ENCODE assay signal across 24 cellular contexts in genomic region chr9:124499214-124499613, GRCh38. TPM values are rescaled to one million over a fixed set of nuclear protein-coding genes. Genes with fewer than 3 reads are reported as not detected.
"Had no signal": no experiment of that assay in that cellular context is flagged by ENCODE, and none has a peak within 500 bp of the region (broad histone marks: within the 10 kb centered on the region; RNA-seq: fewer than 3 reads in every experiment).

No MANE protein-coding gene starts in this region.

- DNase-seq: esophagus squamous epithelium; foreskin fibroblast; islet precursor cell; mammary epithelial cell; naive thymus-derived CD4-positive, alpha-beta T cell; nephron progenitor cell; retina; stimulated activated CD4-positive, alpha-beta T cell treated with anti-CD3 and anti-CD28 coated beads, Interleukin-2, amount 100 ng/mL, for 24 hours; stimulated activated CD4-positive, alpha-beta T cell treated with anti-CD3 and anti-CD28 coated beads, Interleukin-4, amount 100 ng/mL, for 4 hours; stimulated activated naive CD4-positive, alpha-beta T cell; stomach; substantia nigra; transverse colon had no signal

- H3K36me3 ChIP-seq: esophagus squamous epithelium, gastroesophageal sphincter, stomach, thoracic aorta, transverse colon had no signal

- H3K4me1 ChIP-seq: psoas muscle had no signal

- H3K9me3 ChIP-seq: esophagus squamous epithelium, gastroesophageal sphincter, psoas muscle, stomach, thoracic aorta, transverse colon had no signal

- H3K27ac Mint-ChIP-seq: naive thymus-derived CD4-positive, alpha-beta T cell; nephron progenitor cell had no signal

- H3K9me3 Mint-ChIP-seq: nephron progenitor cell had no signal

- ATAC-seq: gastroesophageal sphincter; left lobe of liver; naive thymus-derived CD4-positive, alpha-beta T cell; psoas muscle; sciatic nerve had no signal

- H3K4me3 ChIP-seq: esophagus squamous epithelium, gastroesophageal sphincter, psoas muscle, stomach, thoracic aorta, transverse colon had no signal

- H3K27ac ChIP-seq: esophagus squamous epithelium, gastroesophageal sphincter, psoas muscle, stomach, thoracic aorta, transverse colon had no signal

- H3K4me3 Mint-ChIP-seq: naive thymus-derived CD4-positive, alpha-beta T cell; nephron progenitor cell had no signal

RNA-seq across cellular contexts. Expression of gene NR5A1, which starts 8.0 kb away (rescaled TPM):
- total RNA-seq: epithelial cell of proximal tubule, esophagus squamous epithelium, gastroesophageal sphincter, mammary epithelial cell, mesenteric fat pad, mononuclear cell, omental fat pad, sciatic nerve, skeletal muscle tissue, stomach, thoracic aorta, transverse colon, urinary bladder had no signal
- polyA plus RNA-seq: mammary epithelial cell; naive thymus-derived CD4-positive, alpha-beta T cell; urinary bladder had no signal

RNA-seq across cellular contexts. Expression of gene ADGRD2, which starts 49.0 kb away (rescaled TPM):
- total RNA-seq: epithelial cell of proximal tubule; gastroesophageal sphincter; left lobe of liver; mesenteric fat pad; naive thymus-derived CD4-positive, alpha-beta T cell; omental fat pad; psoas muscle; sciatic nerve; skeletal muscle tissue; stomach; thoracic aorta; transverse colon; urinary bladder had no signal
- polyA plus RNA-seq: naive thymus-derived CD4-positive, alpha-beta T cell; psoas muscle; stomach; urinary bladder had no signal
